Comparison of ENCODE assay signal across 8 cellular contexts in the genomic region with DNA sequence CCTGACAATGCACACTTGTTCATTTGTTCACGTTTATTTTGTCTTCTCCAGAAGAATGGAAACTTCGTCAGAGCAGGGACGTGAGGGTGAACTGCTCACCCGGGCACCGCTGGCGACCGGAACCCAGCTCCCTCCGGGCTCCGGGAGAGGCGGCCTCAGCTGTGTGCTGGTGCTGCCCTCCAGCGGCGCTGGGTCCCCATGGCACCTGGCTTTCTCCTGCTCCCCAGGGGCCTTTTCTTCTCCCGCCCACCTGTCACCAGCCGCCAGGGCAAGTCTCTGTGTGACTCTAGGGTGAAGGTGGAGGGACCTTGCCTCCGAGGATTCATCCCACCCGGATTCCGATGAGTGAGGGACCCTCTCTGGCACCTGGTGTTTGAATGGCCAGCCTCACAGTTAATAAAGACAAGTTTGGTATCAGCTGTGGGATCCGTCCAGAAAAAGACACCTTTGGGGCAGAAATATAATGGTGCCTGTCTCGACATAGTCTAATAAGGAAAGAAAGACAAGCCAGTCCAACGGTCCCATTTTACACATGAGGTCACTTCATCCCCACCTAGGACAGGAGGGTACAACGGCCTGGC. TPM values are rescaled to one million over a fixed set of nuclear protein-coding genes. Genes with fewer than 3 reads are reported as not detected.
A peak's percentile ranks its signal among the peaks of the same experiment; 100 is the strongest.
DNase-seq lines count a peak whose midpoint lies in the region; ATAC-seq and TF ChIP-seq lines count a peak whose summit lies in the region.

No MANE protein-coding gene starts in this region.

- no peaks in the 10 kb centered on the region for H3K9me3 Mint-ChIP-seq in Calu3 (ENCODE audit: low read depth, unreplicated experiment)
- no peaks in the 10 kb centered on the region for H3K9me3 Mint-ChIP-seq in activated T-cell treated with anti-CD3 and anti-CD28 coated beads, Interleukin-2, amount 50 U/mL, for 4 hours
- no peaks in the 10 kb centered on the region for H3K9me3 Mint-ChIP-seq in naive thymus-derived CD4-positive, alpha-beta T cell
- no peaks in the 10 kb centered on the region for H3K9me3 Mint-ChIP-seq in stimulated activated effector memory CD8-positive, alpha-beta T cell treated with anti-CD3 and anti-CD28 coated beads, Interleukin-12 subunit alpha, Interleukin-12 subunit beta, amount 100 ng/mL, for 72 hours

- H3K27ac Mint-ChIP-seq in Calu3 (ENCODE audit: unreplicated experiment), result peak overlapping the region; percentile 41
- H3K27ac Mint-ChIP-seq in naive thymus-derived CD4-positive, alpha-beta T cell, result peak overlapping the region; percentile 26 to 84 (median 72)
- peak overlapping the region; percentile 8 for H3K27ac Mint-ChIP-seq in stimulated activated effector memory CD8-positive, alpha-beta T cell treated with anti-CD3 and anti-CD28 coated beads, Interleukin-12 subunit alpha, Interleukin-12 subunit beta, amount 100 ng/mL, for 72 hours

- H3K36me3 Mint-ChIP-seq in Calu3 (ENCODE audit: insufficient read depth, unreplicated experiment), result peaks cover 6% of the 10 kb centered on the region
- no peaks in the 10 kb centered on the region for H3K36me3 Mint-ChIP-seq in activated T-cell treated with anti-CD3 and anti-CD28 coated beads, Interleukin-2, amount 50 U/mL, for 4 hours (ENCODE audit: insufficient read depth)
- H3K36me3 Mint-ChIP-seq in naive thymus-derived CD4-positive, alpha-beta T cell, result no peaks in the 10 kb centered on the region
- H3K36me3 Mint-ChIP-seq in stimulated activated effector memory CD8-positive, alpha-beta T cell treated with anti-CD3 and anti-CD28 coated beads, Interleukin-12 subunit alpha, Interleukin-12 subunit beta, amount 100 ng/mL, for 72 hours, result no peaks in the 10 kb centered on the region

- ATAC-seq in GM21447 (IDR thresholded peaks at IDR 0.05; ENCODE audit: unreplicated experiment), result peak; percentile 85
- ATAC-seq in activated T-cell treated with anti-CD3 and anti-CD28 coated beads, Interleukin-2, amount 50 U/mL, for 4 hours, result peak; percentile 95 to 96
- peak; percentile 91 for ATAC-seq in naive thymus-derived CD4-positive, alpha-beta T cell
- peak; percentile 94 for ATAC-seq in stimulated activated effector memory CD8-positive, alpha-beta T cell treated with anti-CD3 and anti-CD28 coated beads, Interleukin-12 subunit alpha, Interleukin-12 subunit beta, amount 100 ng/mL, for 72 hours

- H3K4me3 ChIP-seq in naive thymus-derived CD4-positive, alpha-beta T cell (ENCODE audit: low read length), result peak overlapping the region; percentile 83

- peaks cover 15% of the 10 kb centered on the region for H3K4me1 Mint-ChIP-seq in Calu3 (ENCODE audit: low read depth, unreplicated experiment)
- H3K4me1 Mint-ChIP-seq in activated T-cell treated with anti-CD3 and anti-CD28 coated beads, Interleukin-2, amount 50 U/mL, for 4 hours (ENCODE audit: low read depth), result peaks cover 25% of the 10 kb centered on the region
- peaks cover 6 to 16% (median 12%) of the 10 kb centered on the region in 7 donors for H3K4me1 Mint-ChIP-seq in naive thymus-derived CD4-positive, alpha-beta T cell
- H3K4me1 Mint-ChIP-seq in stimulated activated effector memory CD8-positive, alpha-beta T cell treated with anti-CD3 and anti-CD28 coated beads, Interleukin-12 subunit alpha, Interleukin-12 subunit beta, amount 100 ng/mL, for 72 hours, result peaks cover 19% of the 10 kb centered on the region

- H3K4me3 Mint-ChIP-seq in Calu3 (ENCODE audit: low read depth, unreplicated experiment), result peak overlapping the region; percentile 94
- H3K4me3 Mint-ChIP-seq in activated T-cell treated with anti-CD3 and anti-CD28 coated beads, Interleukin-2, amount 50 U/mL, for 4 hours, result peak overlapping the region; percentile 92
- H3K4me3 Mint-ChIP-seq in naive thymus-derived CD4-positive, alpha-beta T cell, result peak overlapping the region; percentile 85 to 99 (median 92)
- H3K4me3 Mint-ChIP-seq in stimulated activated effector memory CD8-positive, alpha-beta T cell treated with anti-CD3 and anti-CD28 coated beads, Interleukin-12 subunit alpha, Interleukin-12 subunit beta, amount 100 ng/mL, for 72 hours, result peak overlapping the region; percentile 87

- BruUV-seq in Calu3 (replicated peaks; lab: Mats Ljungman, UMichigan), result no TSS peak

- POLR2A ChIA-PET in naive thymus-derived CD4-positive, alpha-beta T cell (lab: Charles Lee), result interaction anchor here (0.8 to 1.2 kb wide), 3 partner anchors 30 to 85 kb away, joined by 3 to 6 read pairs (median 3); a partner anchor contains a TSS

- no peaks in the 10 kb centered on the region for H3K36me3 ChIP-seq in naive thymus-derived CD4-positive, alpha-beta T cell (ENCODE audit: control insufficient read depth in 2 of 3, insufficient read depth in 3 of 3, low read length in 3 of 3)

- no peaks in the 10 kb centered on the region for H3K9me3 ChIP-seq in naive thymus-derived CD4-positive, alpha-beta T cell (ENCODE audit: control insufficient read depth in 2 of 3, low read length in 3 of 3)

- peak; percentile 92 for DNase-seq in Calu3
- peak; percentile 91 for DNase-seq in HuH-7 (ENCODE audit: low spot score)
- DNase-seq in OCI-M2 (lab: John Stamatoyannopoulos, UW; ENCODE audit: unreplicated experiment), result peak; percentile 7
- DNase-seq in activated T-cell treated with anti-CD3 and anti-CD28 coated beads, Interleukin-2, amount 50 U/mL, for 4 hours, result peak; percentile 77
- DNase-seq in fibroblast of gingiva (ENCODE audit: low read depth), result peak; percentile 64
- peak; percentile 57 to 86 (median 70) for DNase-seq in naive thymus-derived CD4-positive, alpha-beta T cell
- DNase-seq in stimulated activated effector memory CD8-positive, alpha-beta T cell treated with anti-CD3 and anti-CD28 coated beads, Interleukin-12 subunit alpha, Interleukin-12 subunit beta, amount 100 ng/mL, for 72 hours (ENCODE audit: low spot score in 2 of 2), result peak; percentile 85 to 94

- CTCF ChIA-PET in Calu3 (lab: Charles Lee), result interaction anchor here (0.5 to 2.0 kb wide), 28 partner anchors 9 to 661 kb away, joined by 3 to 29 read pairs (median 4); a partner anchor contains a TSS
- CTCF ChIA-PET in naive thymus-derived CD4-positive, alpha-beta T cell (lab: Charles Lee), result interaction anchor here (0.9 to 1.7 kb wide), 11 partner anchors 10 to 432 kb away, joined by 3 to 8 read pairs (median 5); a partner anchor contains a TSS

- peak; percentile 90 for TF ChIP-seq CTCF in Calu3 (IDR thresholded peaks at IDR 0.05; ENCODE audit: unreplicated experiment)

- no peaks in the 10 kb centered on the region for H3K27me3 ChIP-seq in naive thymus-derived CD4-positive, alpha-beta T cell (ENCODE audit: control insufficient read depth in 2 of 2, insufficient read depth in 2 of 2, low read length in 2 of 2)

- H3K27ac ChIP-seq in naive thymus-derived CD4-positive, alpha-beta T cell (ENCODE audit: low read depth, low read length), result peak overlapping the region; percentile 54

- peaks cover 7 to 15% of the 10 kb centered on the region in 2 donors for H3K4me1 ChIP-seq in naive thymus-derived CD4-positive, alpha-beta T cell (ENCODE audit: control insufficient read depth in 2 of 2, insufficient read depth in 2 of 2, low read length in 2 of 2)

- peaks cover 61% of the 10 kb centered on the region for H3K27me3 Mint-ChIP-seq in Calu3 (ENCODE audit: unreplicated experiment)
- no peaks in the 10 kb centered on the region for H3K27me3 Mint-ChIP-seq in activated T-cell treated with anti-CD3 and anti-CD28 coated beads, Interleukin-2, amount 50 U/mL, for 4 hours (ENCODE audit: low read depth)
- peaks cover 0 to 5% (median 0%) of the 10 kb centered on the region in 5 donors for H3K27me3 Mint-ChIP-seq in naive thymus-derived CD4-positive, alpha-beta T cell

- intact Hi-C loops in Calu3 (cut with micrococcal nuclease; ENCODE audit: unreplicated experiment), result loop anchor here (1.0 to 10.0 kb wide), 2 partner anchors 397 to 432 kb away; no protein-coding TSS in a partner anchor
- intact Hi-C loops in naive thymus-derived CD4-positive, alpha-beta T cell (cut with micrococcal nuclease), result loop anchor here (1.0 to 10.0 kb wide), 9 partner anchors 33 to 432 kb away; a partner anchor contains a TSS

RNA-seq across cellular contexts. Expression of a gene that starts 32.9 kb away (rescaled TPM):
- total RNA-seq in Calu3 (2022), result 18.1 and 20.5 TPM in 2 replicates
- 10 to 100 TPM; 14.7 to 17.5 (median 15.8) TPM for total RNA-seq in activated T-cell treated with anti-CD3 and anti-CD28 coated beads, Interleukin-2, amount 50 U/mL, for 4 hours
- 10 to 100 TPM in 4 of 5 experiments, 1 to 10 TPM in 1; 7.9 to 22.8 (median 14.2) TPM for total RNA-seq in naive thymus-derived CD4-positive, alpha-beta T cell
- polyA plus RNA-seq in naive thymus-derived CD4-positive, alpha-beta T cell, result 10 to 100 TPM; 10.3 to 13.9 TPM

Comparison
In these comparisons a context has a peak if more than half of its experiments do, and no peak if none do; other contexts are left out.
1. Peak in every context shown above with its lines: DNase-seq, ATAC-seq, H3K4me3 ChIP-seq and H3K27ac ChIP-seq.
2. DNase-seq: peak in every context shown above with its lines; median percentile 92 in Calu3; 91 in HuH-7; 90 in stimulated activated effector memory CD8-positive, alpha-beta T cell treated with anti-CD3 and anti-CD28 coated beads, Interleukin-12 subunit alpha, Interleukin-12 subunit beta, amount 100 ng/mL, for 72 hours; 77 in activated T-cell treated with anti-CD3 and anti-CD28 coated beads, Interleukin-2, amount 50 U/mL, for 4 hours; 70 in naive thymus-derived CD4-positive, alpha-beta T cell; 64 in fibroblast of gingiva; 7 in OCI-M2.
3. H3K27ac Mint-ChIP-seq: peak in every context shown above with its lines; median percentile 72 in naive thymus-derived CD4-positive, alpha-beta T cell; 41 in Calu3; 8 in stimulated activated effector memory CD8-positive, alpha-beta T cell treated with anti-CD3 and anti-CD28 coated beads, Interleukin-12 subunit alpha, Interleukin-12 subunit beta, amount 100 ng/mL, for 72 hours.